In the genomic region with DNA sequence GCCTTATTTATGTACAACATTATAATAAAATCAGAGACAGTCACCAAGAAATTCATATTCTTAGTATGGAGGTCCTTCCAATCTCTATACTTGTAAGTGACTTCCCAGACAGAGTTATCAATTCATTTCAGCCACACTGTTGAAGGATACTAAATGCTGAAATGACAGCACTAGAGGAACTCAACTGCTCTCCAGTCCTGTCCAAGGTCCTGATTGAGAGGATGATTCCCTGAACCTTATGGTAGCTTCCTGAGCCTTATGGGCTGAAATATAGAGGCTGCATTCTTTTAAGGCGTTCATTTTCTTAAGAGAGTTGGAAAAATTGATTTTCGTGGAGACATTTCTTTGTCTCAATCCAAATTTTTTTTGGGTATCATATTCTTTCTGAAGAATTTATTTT, we compare ENCODE assay signal across 1 cellular context.
TF ChIP-seq lines count a peak whose summit lies in the region.

No MANE protein-coding gene starts in this region.

TF ChIP-seq in HEK293, 187 proteins besides CTCF, POLR2A, EP300 and RAD21 (continued from another document):
- TF ChIP-seq, protein P1, sequence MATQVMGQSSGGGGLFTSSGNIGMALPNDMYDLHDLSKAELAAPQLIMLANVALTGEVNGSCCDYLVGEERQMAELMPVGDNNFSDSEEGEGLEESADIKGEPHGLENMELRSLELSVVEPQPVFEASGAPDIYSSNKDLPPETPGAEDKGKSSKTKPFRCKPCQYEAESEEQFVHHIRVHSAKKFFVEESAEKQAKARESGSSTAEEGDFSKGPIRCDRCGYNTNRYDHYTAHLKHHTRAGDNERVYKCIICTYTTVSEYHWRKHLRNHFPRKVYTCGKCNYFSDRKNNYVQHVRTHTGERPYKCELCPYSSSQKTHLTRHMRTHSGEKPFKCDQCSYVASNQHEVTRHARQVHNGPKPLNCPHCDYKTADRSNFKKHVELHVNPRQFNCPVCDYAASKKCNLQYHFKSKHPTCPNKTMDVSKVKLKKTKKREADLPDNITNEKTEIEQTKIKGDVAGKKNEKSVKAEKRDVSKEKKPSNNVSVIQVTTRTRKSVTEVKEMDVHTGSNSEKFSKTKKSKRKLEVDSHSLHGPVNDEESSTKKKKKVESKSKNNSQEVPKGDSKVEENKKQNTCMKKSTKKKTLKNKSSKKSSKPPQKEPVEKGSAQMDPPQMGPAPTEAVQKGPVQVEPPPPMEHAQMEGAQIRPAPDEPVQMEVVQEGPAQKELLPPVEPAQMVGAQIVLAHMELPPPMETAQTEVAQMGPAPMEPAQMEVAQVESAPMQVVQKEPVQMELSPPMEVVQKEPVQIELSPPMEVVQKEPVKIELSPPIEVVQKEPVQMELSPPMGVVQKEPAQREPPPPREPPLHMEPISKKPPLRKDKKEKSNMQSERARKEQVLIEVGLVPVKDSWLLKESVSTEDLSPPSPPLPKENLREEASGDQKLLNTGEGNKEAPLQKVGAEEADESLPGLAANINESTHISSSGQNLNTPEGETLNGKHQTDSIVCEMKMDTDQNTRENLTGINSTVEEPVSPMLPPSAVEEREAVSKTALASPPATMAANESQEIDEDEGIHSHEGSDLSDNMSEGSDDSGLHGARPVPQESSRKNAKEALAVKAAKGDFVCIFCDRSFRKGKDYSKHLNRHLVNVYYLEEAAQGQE (tag by site-specific recombination; IDR thresholded peaks at IDR 0.05) = peak; percentile 78; the same call in 1 of the 2 replicates
- TF ChIP-seq ZNF175 (tag by site-specific recombination; IDR thresholded peaks at IDR 0.05) = no peak
- TF ChIP-seq SP7 (tag by site-specific recombination; IDR thresholded peaks at IDR 0.05) = no peak
- no peak for TF ChIP-seq ZNF146 (tag by site-specific recombination; IDR thresholded peaks at IDR 0.05)
